Comparison of ENCODE assay signal across 10 cellular contexts in the genomic region with DNA sequence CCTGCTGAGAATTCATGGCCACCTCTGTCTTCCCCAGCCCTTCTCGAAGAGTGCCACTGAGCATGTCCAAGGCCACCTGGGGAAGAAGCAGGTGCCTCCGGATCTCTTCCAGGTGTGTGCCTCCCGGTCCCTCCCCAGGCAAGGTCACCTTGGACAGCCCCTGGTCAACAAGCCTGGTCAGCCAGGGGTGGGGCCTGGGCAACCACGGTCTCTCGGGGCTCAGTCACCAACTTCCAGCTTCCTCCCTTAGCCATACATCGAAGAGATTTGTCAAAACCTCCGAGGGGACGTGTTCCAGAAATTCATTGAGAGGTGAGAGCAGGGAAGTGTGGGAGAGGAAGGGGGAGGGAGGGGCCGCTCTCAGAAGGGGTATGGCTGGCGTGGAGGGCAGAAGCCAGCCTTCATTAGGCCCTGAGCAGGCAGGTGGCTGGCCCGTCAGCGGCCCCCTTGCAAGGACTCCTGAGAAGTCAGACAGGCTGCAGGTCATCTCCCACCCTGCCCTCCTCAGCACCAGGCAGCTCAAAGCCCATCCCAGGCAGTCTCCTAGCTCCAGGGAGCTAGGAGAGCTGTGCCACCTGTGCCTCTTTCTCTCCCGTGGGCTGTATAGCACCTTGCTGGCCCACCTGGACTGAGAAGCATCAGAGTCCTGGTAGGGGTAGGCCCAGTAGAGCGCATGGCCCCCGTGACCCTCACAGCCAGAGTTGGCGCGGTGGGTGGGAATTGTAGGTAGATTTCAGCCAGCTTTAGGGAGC. TPM values are rescaled to one million over a fixed set of nuclear protein-coding genes. Genes with fewer than 3 reads are reported as not detected.
DNase-seq lines count a peak whose midpoint lies in the region; ATAC-seq lines count a peak whose summit lies in the region.
"Had no signal": no experiment of that assay in that cellular context is flagged by ENCODE, and none has a peak within 500 bp of the region (broad histone marks: within the 10 kb centered on the region; RNA-seq: fewer than 3 reads in every experiment).

No MANE protein-coding gene starts in this region.

- H3K36me3 Mint-ChIP-seq in activated naive CD8-positive, alpha-beta T cell treated with anti-CD3 and anti-CD28 coated beads, Interleukin-2, amount 10 ng/mL, durations not matched to agents 7 days and 5 days, result peaks cover 34% of the 10 kb centered on the region
- H3K36me3 Mint-ChIP-seq in naive thymus-derived CD8-positive, alpha-beta T cell, result peaks cover 0 to 68% (median 14%) of the 10 kb centered on the region in 3 donors

- no peak overlapping the region for H3K4me3 Mint-ChIP-seq in activated naive CD8-positive, alpha-beta T cell treated with anti-CD3 and anti-CD28 coated beads, Interleukin-2, amount 10 ng/mL, durations not matched to agents 7 days and 5 days
- H3K4me3 Mint-ChIP-seq in naive thymus-derived CD8-positive, alpha-beta T cell, result peak overlapping the region in 8 of 10 donors; percentile 7 to 98 (median 54)

- POLR2A ChIA-PET in activated naive CD8-positive, alpha-beta T cell treated with anti-CD3 and anti-CD28 coated beads, Interleukin-2, amount 10 ng/mL, durations not matched to agents 7 days and 5 days (lab: Charles Lee), result interaction anchor here (1.6 to 7.5 kb wide), 3 partner anchors 9 to 23 kb away, joined by 5 to 179 read pairs (median 9); a partner anchor contains a TSS
- POLR2A ChIA-PET in naive thymus-derived CD8-positive, alpha-beta T cell (lab: Charles Lee), result interaction anchor here (0.6 to 49.2 kb wide), 11 partner anchors 1 to 350 kb away, joined by 3 to 2293 read pairs (median 4); a partner anchor contains a TSS

- DNase-seq in Right ventricle myocardium superior (peak; percentile 37), cardiac septum (ENCODE audit: low spot score) (no peak), AG08396 (ENCODE audit: low spot score) (no peak), iPS-NIHi11 (ENCODE audit: low spot score) (no peak), SK-N-DZ (ENCODE audit: low spot score) (no peak)
- DNase-seq in activated naive CD8-positive, alpha-beta T cell treated with anti-CD3 and anti-CD28 coated beads, Interleukin-2, amount 10 ng/mL, durations not matched to agents 7 days and 5 days, result no peak
- peak in 2 of 10 donors; percentile 2 to 52 for DNase-seq in naive thymus-derived CD8-positive, alpha-beta T cell
- DNase-seq: KBM-7, NCI-H187 treated with DMSO at 0.1 percent for 48 hours had no signal

- intact Hi-C loops in Right ventricle myocardium superior (cut with DNase I), result no loop called here
- intact Hi-C loops in cardiac septum (cut with DNase I), result no loop called here

- no peaks in the 10 kb centered on the region for H3K9me3 Mint-ChIP-seq in activated naive CD8-positive, alpha-beta T cell treated with anti-CD3 and anti-CD28 coated beads, Interleukin-2, amount 10 ng/mL, durations not matched to agents 7 days and 5 days
- no peaks in the 10 kb centered on the region for H3K9me3 Mint-ChIP-seq in naive thymus-derived CD8-positive, alpha-beta T cell

- H3K4me1 Mint-ChIP-seq in activated naive CD8-positive, alpha-beta T cell treated with anti-CD3 and anti-CD28 coated beads, Interleukin-2, amount 10 ng/mL, durations not matched to agents 7 days and 5 days, result peaks cover 34% of the 10 kb centered on the region
- peaks cover 28 to 78% (median 65%) of the 10 kb centered on the region in 4 donors for H3K4me1 Mint-ChIP-seq in naive thymus-derived CD8-positive, alpha-beta T cell

- ATAC-seq in Right ventricle myocardium superior (ENCODE audit: poor library complexity), result no peak
- ATAC-seq in activated naive CD8-positive, alpha-beta T cell treated with anti-CD3 and anti-CD28 coated beads, Interleukin-2, amount 10 ng/mL, durations not matched to agents 7 days and 5 days (ENCODE audit: low read depth), result no peak
- ATAC-seq in naive thymus-derived CD8-positive, alpha-beta T cell, result no peak
- no peak for ATAC-seq in GM18907 (IDR thresholded peaks at IDR 0.05; ENCODE audit: unreplicated experiment)

- H3K27me3 Mint-ChIP-seq in activated naive CD8-positive, alpha-beta T cell treated with anti-CD3 and anti-CD28 coated beads, Interleukin-2, amount 10 ng/mL, durations not matched to agents 7 days and 5 days, result no peaks in the 10 kb centered on the region
- no peaks in the 10 kb centered on the region for H3K27me3 Mint-ChIP-seq in naive thymus-derived CD8-positive, alpha-beta T cell

- H3K27ac Mint-ChIP-seq in activated naive CD8-positive, alpha-beta T cell treated with anti-CD3 and anti-CD28 coated beads, Interleukin-2, amount 10 ng/mL, durations not matched to agents 7 days and 5 days, result peak overlapping the region; percentile 97
- H3K27ac Mint-ChIP-seq in naive thymus-derived CD8-positive, alpha-beta T cell, result peak overlapping the region; percentile 90 to 100 (median 96)

RNA-seq across cellular contexts. Expression of a gene that starts 9.3 kb away (rescaled TPM):
- total RNA-seq in Right ventricle myocardium superior (11.6 TPM), cardiac septum (20.0 TPM)
- 100 to 1,000 TPM; 185 to 207 TPM for total RNA-seq in activated naive CD8-positive, alpha-beta T cell treated with anti-CD3 and anti-CD28 coated beads, Interleukin-2, amount 10 ng/mL, durations not matched to agents 7 days and 5 days
- total RNA-seq in naive thymus-derived CD8-positive, alpha-beta T cell, result 100 to 1,000 TPM; 189 to 206 TPM
- polyA plus RNA-seq in naive thymus-derived CD8-positive, alpha-beta T cell, result 10 to 100 TPM in 2 of 3 donors, 1 to 10 TPM in 1; 6.0 to 18.3 (median 10.1) TPM
- 21.1 and 25.4 TPM in 2 replicates for polyA plus RNA-seq in SK-N-DZ (2014; cell fraction: cytosol; rRNA removed)
- 91.5 and 113 TPM in 2 replicates for polyA plus RNA-seq in SK-N-DZ (2014; cell fraction: nucleus; rRNA removed)

RNA-seq across cellular contexts. Expression of a gene that starts 13.5 kb away (rescaled TPM):
- total RNA-seq in Right ventricle myocardium superior (53.4 TPM), cardiac septum (43.1 TPM)
- total RNA-seq in activated naive CD8-positive, alpha-beta T cell treated with anti-CD3 and anti-CD28 coated beads, Interleukin-2, amount 10 ng/mL, durations not matched to agents 7 days and 5 days, result 100 to 1,000 TPM; 325 to 341 TPM
- total RNA-seq in naive thymus-derived CD8-positive, alpha-beta T cell, result 100 to 1,000 TPM; 345 to 354 TPM
- polyA plus RNA-seq in naive thymus-derived CD8-positive, alpha-beta T cell, result 10 to 100 TPM; 16.8 to 70.7 (median 31.1) TPM
- polyA plus RNA-seq in SK-N-DZ (2014; cell fraction: cytosol; rRNA removed), result 63.4 and 72.0 TPM in 2 replicates
- 95.3 and 97.5 TPM in 2 replicates for polyA plus RNA-seq in SK-N-DZ (2014; cell fraction: nucleus; rRNA removed)

RNA-seq across cellular contexts. Expression of a gene that starts 23.6 kb away (rescaled TPM):
- total RNA-seq in Right ventricle myocardium superior, result 12.1 TPM
- total RNA-seq in cardiac septum, result 22.3 TPM
- total RNA-seq in activated naive CD8-positive, alpha-beta T cell treated with anti-CD3 and anti-CD28 coated beads, Interleukin-2, amount 10 ng/mL, durations not matched to agents 7 days and 5 days, result 10 to 100 TPM; 24.6 to 27.0 TPM
- total RNA-seq in naive thymus-derived CD8-positive, alpha-beta T cell, result 10 to 100 TPM; 18.1 to 25.3 TPM
- polyA plus RNA-seq in naive thymus-derived CD8-positive, alpha-beta T cell, result 1 to 10 TPM; 1.7 to 4.5 (median 3.2) TPM
- 0.24 and 0.29 TPM in 2 replicates for polyA plus RNA-seq in SK-N-DZ (2014; cell fraction: cytosol; rRNA removed)
- 3.8 and 14.4 TPM in 2 replicates for polyA plus RNA-seq in SK-N-DZ (2014; cell fraction: nucleus; rRNA removed)
